Comparison of ENCODE assay signal across 31 cellular contexts in genomic region chr11:47896199-47896598, GRCh38.
"Had no signal": no experiment of that assay in that cellular context is flagged by ENCODE, and none has a peak within 500 bp of the region (broad histone marks: within the 10 kb centered on the region; RNA-seq: fewer than 3 reads in every experiment).

No MANE protein-coding gene starts in this region.

- H3K9me3 Mint-ChIP-seq: natural killer cell; stimulated activated naive CD8-positive, alpha-beta T cell treated with anti-CD3 and anti-CD28 coated beads, Interleukin-15, amount 100 ng/mL, for 72 hours; type B pancreatic cell had no signal

- H3K36me3 Mint-ChIP-seq: natural killer cell, neural progenitor cell, type B pancreatic cell had no signal

- H3K9ac ChIP-seq: neural progenitor cell, parathyroid adenoma had no signal

- H3K27ac ChIP-seq: neural progenitor cell, ovary, parathyroid adenoma, psoas muscle, skin epidermis, spleen, suprapubic skin, testis, tibial artery, transverse colon, upper lobe of right lung, uterus had no signal

- H3K36me3 ChIP-seq: neural progenitor cell, ovary, spleen, suprapubic skin, tibial artery, transverse colon, upper lobe of right lung, uterus had no signal

- H3K4me1 ChIP-seq: neural progenitor cell, parathyroid adenoma, psoas muscle, suprapubic skin, testis, tibial artery, transverse colon, upper lobe of right lung, uterus had no signal

- DNase-seq: natural killer cell; occipital lobe; ovary; posterior cingulate gyrus; psoas muscle; right cardiac atrium; spleen; stimulated activated CD4-positive, alpha-beta T cell treated with anti-CD3 and anti-CD28 coated beads, Interleukin-12 subunit alpha, Interleukin-12 subunit beta, amount 100 ng/mL, for 4 hours; stimulated activated CD4-positive, alpha-beta T cell treated with anti-CD3 and anti-CD28 coated beads, Interleukin-1b, Interleukin-23, amount 100 ng/mL, for 48 hours; stimulated activated CD4-positive, alpha-beta T cell treated with anti-CD3 and anti-CD28 coated beads, Interleukin-4, amount 100 ng/mL, for 1 hour; stimulated activated CD4-positive, alpha-beta T cell treated with anti-CD3 and anti-CD28 coated beads, Interleukin-4, amount 100 ng/mL, for 4 hours; stimulated activated CD8-positive, alpha-beta memory T cell treated with anti-CD3 and anti-CD28 coated beads, Interleukin-4, amount 100 ng/mL, for 48 hours; stimulated activated naive CD4-positive, alpha-beta T cell; stimulated activated naive CD8-positive, alpha-beta T cell treated with anti-CD3 and anti-CD28 coated beads, Interleukin-15, amount 100 ng/mL, for 72 hours; stimulated activated naive CD8-positive, alpha-beta T cell treated with anti-CD3 and anti-CD28 coated beads, Interleukin-15, Interleukin-2, amounts not matched to agents 100 U/mL and 50 U/mL, for 24 hours; substantia nigra; testis; tibial artery; transverse colon; upper lobe of right lung; uterus had no signal

- H3K4me3 Mint-ChIP-seq: natural killer cell; nephron; neural progenitor cell; stimulated activated memory B cell treated with anti-CD40 and anti-IgM and Interleukin-4, amounts not matched to agents 10 μg/mL and 1 μg/mL and 100 μg/mL, for 72 hours; stimulated activated naive CD8-positive, alpha-beta T cell treated with anti-CD3 and anti-CD28 coated beads, Interleukin-15, amount 100 ng/mL, for 72 hours; type B pancreatic cell had no signal

- H3K27me3 Mint-ChIP-seq: progenitor cell of endocrine pancreas; stimulated activated memory B cell treated with anti-CD40 and anti-IgM and Interleukin-4, amounts not matched to agents 10 μg/mL and 1 μg/mL and 100 μg/mL, for 72 hours; stimulated activated naive CD8-positive, alpha-beta T cell treated with anti-CD3 and anti-CD28 coated beads, Interleukin-15, amount 100 ng/mL, for 72 hours; type B pancreatic cell had no signal

- H3K4me1 Mint-ChIP-seq: natural killer cell, nephron, neural progenitor cell had no signal

- ATAC-seq: natural killer cell; psoas muscle; right cardiac atrium; sciatic nerve; stimulated activated memory B cell treated with anti-CD40 and anti-IgM and Interleukin-4, amounts not matched to agents 10 μg/mL and 1 μg/mL and 100 μg/mL, for 72 hours; stimulated activated naive CD8-positive, alpha-beta T cell treated with anti-CD3 and anti-CD28 coated beads, Interleukin-15, amount 100 ng/mL, for 72 hours; stimulated activated naive CD8-positive, alpha-beta T cell treated with anti-CD3 and anti-CD28 coated beads, Interleukin-15, Interleukin-2, amounts not matched to agents 100 U/mL and 50 U/mL, for 24 hours; upper lobe of right lung had no signal

- H3K9me3 ChIP-seq: ovary, suprapubic skin, testis, tibial artery, transverse colon, upper lobe of right lung, uterus had no signal

- H3K4me3 ChIP-seq: neural progenitor cell, ovary, psoas muscle, skin epidermis, smooth muscle cell, spleen, suprapubic skin, testis, tibial artery, transverse colon, upper lobe of right lung, uterus had no signal

- H3K27ac Mint-ChIP-seq: natural killer cell; nephron; neural progenitor cell; progenitor cell of endocrine pancreas; stimulated activated memory B cell treated with anti-CD40 and anti-IgM and Interleukin-4, amounts not matched to agents 10 μg/mL and 1 μg/mL and 100 μg/mL, for 72 hours; stimulated activated naive CD8-positive, alpha-beta T cell treated with anti-CD3 and anti-CD28 coated beads, Interleukin-15, amount 100 ng/mL, for 72 hours; type B pancreatic cell had no signal
